1 cellular context compared by ENCODE assay signal in genomic region chr6:53651764-53652401, GRCh38.
TF ChIP-seq lines count a peak whose summit lies in the region.

No MANE protein-coding gene starts in this region.

TF ChIP-seq in HepG2, 621 proteins besides CTCF, POLR2A, EP300 and RAD21 (continued from another document and continues in another):
- peak; percentile 98 for TF ChIP-seq ETV6 (CRISPR knock-in tag; conservative IDR thresholded peaks at IDR 0.05)
- peak; percentile 97 for TF ChIP-seq NFKBIZ (CRISPR knock-in tag; IDR thresholded peaks at IDR 0.05)
- peak; percentile 98; the same call in 1 of the 2 replicates for TF ChIP-seq ZNF614 (CRISPR knock-in tag; IDR thresholded peaks at IDR 0.05; ENCODE audit: borderline replicate concordance)
- TF ChIP-seq ZNF260 (CRISPR knock-in tag; IDR thresholded peaks at IDR 0.05; ENCODE audit: borderline replicate concordance, low read depth) = peak; percentile 98
- TF ChIP-seq KAT8 (CRISPR knock-in tag; IDR thresholded peaks at IDR 0.05) = peak; percentile 92
- peak; percentile 93 for TF ChIP-seq E2F1 (CRISPR knock-in tag; IDR thresholded peaks at IDR 0.05)
- TF ChIP-seq ZFP91 (CRISPR knock-in tag; IDR thresholded peaks at IDR 0.05; ENCODE audit: borderline replicate concordance) = peak; percentile 98
- no peak for TF ChIP-seq FUBP1 (CRISPR knock-in tag; IDR thresholded peaks at IDR 0.05; ENCODE audit: borderline replicate concordance)
- TF ChIP-seq NCOR1 (IDR thresholded peaks at IDR 0.05; ENCODE audit: borderline replicate concordance, low read length) = no peak
- peak; percentile 100 for TF ChIP-seq SALL1 (CRISPR knock-in tag; IDR thresholded peaks at IDR 0.05)
- peak; percentile 100 for TF ChIP-seq ZFP41 (CRISPR knock-in tag; IDR thresholded peaks at IDR 0.05; ENCODE audit: borderline replicate concordance)
- peak; percentile 97 for TF ChIP-seq FLYWCH1 (CRISPR knock-in tag; IDR thresholded peaks at IDR 0.05)
- peak; percentile 88 for TF ChIP-seq ZNF12 (CRISPR knock-in tag; IDR thresholded peaks at IDR 0.05)
- peak; percentile 85 for TF ChIP-seq HBP1 (CRISPR knock-in tag; IDR thresholded peaks at IDR 0.05; ENCODE audit: low read depth)
- TF ChIP-seq JDP2 (CRISPR knock-in tag; IDR thresholded peaks at IDR 0.05; ENCODE audit: borderline replicate concordance) = peak; percentile 92
- peak; percentile 99; the same call in 1 of the 2 replicates for TF ChIP-seq ZFP82 (CRISPR knock-in tag; IDR thresholded peaks at IDR 0.05; ENCODE audit: borderline replicate concordance)
- peak; percentile 95 for TF ChIP-seq TARDBP (CRISPR knock-in tag; IDR thresholded peaks at IDR 0.05)
- peak; percentile 100 for TF ChIP-seq NRL (CRISPR knock-in tag; IDR thresholded peaks at IDR 0.05; ENCODE audit: borderline replicate concordance)
- peak; percentile 90 for TF ChIP-seq ZNF496 (CRISPR knock-in tag; IDR thresholded peaks at IDR 0.05; ENCODE audit: insufficient replicate concordance)
- peak; percentile 100 for TF ChIP-seq GLI4 (CRISPR knock-in tag; IDR thresholded peaks at IDR 0.05; ENCODE audit: borderline replicate concordance)
- peak; percentile 96 for TF ChIP-seq TAF1 (CRISPR knock-in tag; IDR thresholded peaks at IDR 0.05)
- peak; percentile 98; the same call in 1 of the 2 replicates for TF ChIP-seq ZNF550 (CRISPR knock-in tag; IDR thresholded peaks at IDR 0.05; ENCODE audit: borderline replicate concordance)
- no peak for TF ChIP-seq HHEX (CRISPR knock-in tag; IDR thresholded peaks at IDR 0.05)
- TF ChIP-seq YEATS2 (CRISPR knock-in tag; IDR thresholded peaks at IDR 0.05; ENCODE audit: borderline replicate concordance) = peak; percentile 88
- peak; percentile 65 for TF ChIP-seq SP2 (CRISPR knock-in tag; IDR thresholded peaks at IDR 0.05)
- peak; percentile 94 for TF ChIP-seq ZNF609 (CRISPR knock-in tag; IDR thresholded peaks at IDR 0.05; ENCODE audit: borderline replicate concordance)
- TF ChIP-seq FOXA3 (CRISPR knock-in tag; IDR thresholded peaks at IDR 0.05) = peak; percentile 86
- peak; percentile 20; the same call in 1 of the 2 replicates for TF ChIP-seq ZNF24 (IDR thresholded peaks at IDR 0.05)
- TF ChIP-seq NR2F1 (CRISPR knock-in tag; IDR thresholded peaks at IDR 0.05) = 0 out of 4 replicates have a peak, but pooled peaks of 1 of the 2 experiments have one; percentile 18
- peak; percentile 99 for TF ChIP-seq ZNF451 (CRISPR knock-in tag; IDR thresholded peaks at IDR 0.05)
- TF ChIP-seq HNF4A (CRISPR knock-in tag; IDR thresholded peaks at IDR 0.05) = no peak; the same call in 1 of the 2 replicates
- TF ChIP-seq ZFP36L1 (CRISPR knock-in tag; IDR thresholded peaks at IDR 0.05) = peak; percentile 99
- peak; percentile 64 for TF ChIP-seq AGO1 (IDR thresholded peaks at IDR 0.05; ENCODE audit: low read depth, low read length, poor library complexity, severe bottlenecking)
- peak; percentile 100 for TF ChIP-seq ZNF784 (CRISPR knock-in tag; IDR thresholded peaks at IDR 0.05; ENCODE audit: borderline replicate concordance)
- peak; percentile 92; the same call in 1 of the 2 replicates for TF ChIP-seq ZNF660 (CRISPR knock-in tag; IDR thresholded peaks at IDR 0.05; ENCODE audit: borderline replicate concordance, low read depth)
- peak; percentile 99 for TF ChIP-seq ZNF703 (CRISPR knock-in tag; IDR thresholded peaks at IDR 0.05; ENCODE audit: borderline replicate concordance)
- peak; percentile 100 for TF ChIP-seq ZBTB38 (CRISPR knock-in tag; IDR thresholded peaks at IDR 0.05)
- TF ChIP-seq RBM22 (optimal IDR thresholded peaks at IDR 0.05; ENCODE audit: low read length) = no peak
- 0 out of 2 replicates have a peak, but pooled peaks have one; percentile 32 for TF ChIP-seq FIP1L1 (IDR thresholded peaks at IDR 0.05; ENCODE audit: borderline replicate concordance, insufficient read depth, low read depth, low read length)
- no peak; the same call in 1 of the 2 replicates for TF ChIP-seq ZNF3 (CRISPR knock-in tag; IDR thresholded peaks at IDR 0.05)
- peak; percentile 58 for TF ChIP-seq CEBPG (CRISPR knock-in tag; IDR thresholded peaks at IDR 0.05)
- no peak for TF ChIP-seq ZNF850 (CRISPR knock-in tag; conservative IDR thresholded peaks at IDR 0.05)
- TF ChIP-seq ZNF512B (CRISPR knock-in tag; IDR thresholded peaks at IDR 0.05; ENCODE audit: borderline replicate concordance) = peak; percentile 99
- peak; percentile 92 for TF ChIP-seq ZNF576 (CRISPR knock-in tag; IDR thresholded peaks at IDR 0.05)
- TF ChIP-seq ZNF207 (IDR thresholded peaks at IDR 0.05; ENCODE audit: borderline replicate concordance) = no peak
- peak; percentile 83 for TF ChIP-seq ASH2L (IDR thresholded peaks at IDR 0.05; ENCODE audit: insufficient read length, low read depth, low read length)
- peak; percentile 95; the same call in 1 of the 2 replicates for TF ChIP-seq ZNF333 (CRISPR knock-in tag; IDR thresholded peaks at IDR 0.05; ENCODE audit: borderline replicate concordance)
- TF ChIP-seq NR1H2 (CRISPR knock-in tag; IDR thresholded peaks at IDR 0.05; ENCODE audit: borderline replicate concordance, low read depth) = peak; percentile 83; the same call in 1 of the 2 replicates
- peak; percentile 100 for TF ChIP-seq MAX (IDR thresholded peaks at IDR 0.05)
- TF ChIP-seq THRA (CRISPR knock-in tag; IDR thresholded peaks at IDR 0.05; ENCODE audit: borderline replicate concordance) = peak; percentile 92
- TF ChIP-seq SMAD1 (CRISPR knock-in tag; IDR thresholded peaks at IDR 0.05; ENCODE audit: borderline replicate concordance, low read depth) = peak; percentile 99
- TF ChIP-seq HOXA3 (CRISPR knock-in tag; IDR thresholded peaks at IDR 0.05) = peak; percentile 97
